In genomic region chr3:53236112-53236841, GRCh38 we compare ENCODE assay signal across 8 cellular contexts. TPM values are rescaled to one million over a fixed set of nuclear protein-coding genes. Genes with fewer than 3 reads are reported as not detected.
DNase-seq lines count a peak whose midpoint lies in the region; ATAC-seq, FAIRE-seq and TF ChIP-seq lines count a peak whose summit lies in the region.

No MANE protein-coding gene starts in this region.

- H3K27me3 ChIP-seq in K562 (ENCODE audit: control insufficient read depth in 2 of 2, insufficient read depth in 2 of 2, low read length in 2 of 2) (no peaks in the 10 kb centered on the region), iPS-18a (ENCODE audit: control insufficient read depth, insufficient read depth, low read length) (no peaks in the 10 kb centered on the region)

- peak; percentile 87 for FAIRE-seq in K562 (lab: Jason Lieb, UNC)

- H3K4me3 ChIP-seq in K562 = no peak overlapping the region
- no peak overlapping the region for H3K4me3 ChIP-seq in iPS-18a (ENCODE audit: low read length)

- POLR2A ChIA-PET in K562 (lab: Yijun Ruan, JAX) = interaction anchor here (0.5 to 2.2 kb wide), 6 partner anchors 10 to 121 kb away, joined by 3 to 9 read pairs (median 4); no protein-coding TSS in a partner anchor

- DNase-seq in CMK (ENCODE audit: low read depth) = peak; percentile 76
- peak; percentile 67 for DNase-seq in MV-4-11 (lab: John Stamatoyannopoulos, UW)
- peak; percentile 50 to 76 (median 65) for DNase-seq in K562 (ENCODE audit: extremely low read depth in 1 of 4, low spot score in 3 of 4)
- peak; percentile 77 for DNase-seq in smooth muscle cell of the brain vasculature (ENCODE audit: low read depth, low spot score)
- no peak for DNase-seq in activated CD4-positive, CD25-positive, alpha-beta regulatory T cell (lab: John Stamatoyannopoulos, UW)

- no peak overlapping the region for H2AFZ ChIP-seq in K562 (ENCODE audit: low read depth, low read length)

- no peaks in the 10 kb centered on the region for H3K9me3 ChIP-seq in K562 (replicated peaks; ENCODE audit: control insufficient read depth, insufficient read depth, low read depth, low read length)
- H3K9me3 ChIP-seq in iPS-18a (ENCODE audit: control insufficient read depth, low read depth, low read length) = no peaks in the 10 kb centered on the region

- H3K9ac ChIP-seq in K562 (ENCODE audit: insufficient read depth in 1 of 2, low read depth in 2 of 2, low read length in 2 of 2) (peak overlapping the region; percentile 41 to 85; a peak in 3 of 4 replicates), iPS-18a (ENCODE audit: low read length) (no peak overlapping the region)

- peaks cover under 1% of the 10 kb centered on the region; the same call in 2 of the 3 replicates for H3K79me2 ChIP-seq in K562 (ENCODE audit: control insufficient read depth, insufficient read depth, low read length)

- no peak for TF ChIP-seq CTCF in K562 (IDR thresholded peaks at IDR 0.05 in 2 of 3, conservative IDR thresholded peaks at IDR 0.05 in 1 of 3; ENCODE audit: insufficient read depth in 2 of 3, low read depth in 1 of 3, low read length in 3 of 3)

- in situ Hi-C loops in K562 (cut with MboI) = no loop called here

- 0 out of 2 replicates have a peak overlapping the region, but pooled peaks have one; percentile 32 for H3K4me2 ChIP-seq in K562 (ENCODE audit: insufficient read depth, low read length)

- H3K36me3 ChIP-seq in K562 (ENCODE audit: control insufficient read depth, insufficient read depth, low read length) (peaks cover 95% of the 10 kb centered on the region), iPS-18a (ENCODE audit: control insufficient read depth, low read depth, low read length) (peaks cover 92% of the 10 kb centered on the region)

- no peak for TF ChIP-seq RAD21 in K562 (CRISPR knock-in tag; conservative IDR thresholded peaks at IDR 0.05 in 1 of 2, IDR thresholded peaks at IDR 0.05 in 1 of 2)

- intact Hi-C loops in K562 (cut with micrococcal nuclease) = no loop called here

- H3K9me1 ChIP-seq in K562 (ENCODE audit: control insufficient read depth, insufficient read depth, low read length) = no peaks in the 10 kb centered on the region

- TF ChIP-seq EP300 in K562 (IDR thresholded peaks at IDR 0.05; ENCODE audit: low read length) = peak; percentile 34; the same call in 1 of the 2 replicates

- peak; percentile 92 for ATAC-seq in K562
- no peak for ATAC-seq in GM19351 (IDR thresholded peaks at IDR 0.05; ENCODE audit: unreplicated experiment)
- no peak for ATAC-seq in GM21526 (IDR thresholded peaks at IDR 0.05; ENCODE audit: low FRiP score, unreplicated experiment)

- CTCF ChIA-PET in K562 (lab: Yijun Ruan, JAX; ENCODE audit: low intra/inter-chr PET ratio) = no interaction called here

- no peak for TF ChIP-seq POLR2A in K562 (conservative IDR thresholded peaks at IDR 0.05)

- WGBS in K562 (ENCODE audit: insufficient coverage, low coverage, missing lambda C conversion rate) = 50% methylated on average over 7 of the region's 9 CpGs

- H4K20me1 ChIP-seq in K562 (replicated peaks; ENCODE audit: control insufficient read depth, insufficient read depth, low read length) = no peaks in the 10 kb centered on the region

- H3K4me1 ChIP-seq in K562 (replicated peaks in 1 of 2; ENCODE audit: control insufficient read depth in 2 of 2, insufficient read depth in 2 of 2, low read length in 2 of 2) (peaks cover 12 to 19% of the 10 kb centered on the region in 2 experiments), iPS-18a (ENCODE audit: control insufficient read depth, low read depth, low read length) (no peaks in the 10 kb centered on the region)

- peak overlapping the region; percentile 86; the same call in 2 of the 3 replicates for H3K27ac ChIP-seq in K562 (ENCODE audit: extremely low read depth, low read depth, low read length)
- H3K27ac ChIP-seq in iPS-18a (ENCODE audit: low read length) = peak overlapping the region; percentile 51

- BruUV-seq in K562 (replicated peaks; lab: Mats Ljungman, UMichigan) = no TSS peak

TF ChIP-seq in K562, 482 proteins besides CTCF, POLR2A, EP300 and RAD21 (continues in another document):
- no peak for TF ChIP-seq HNRNPH1 (optimal IDR thresholded peaks at IDR 0.05; ENCODE audit: low read depth, low read length)
- no peak for TF ChIP-seq GABPB2 (CRISPR knock-in tag; conservative IDR thresholded peaks at IDR 0.05)
- TF ChIP-seq POLR2B (IDR thresholded peaks at IDR 0.05; ENCODE audit: low read depth, partially characterized antibody) = no peak
- TF ChIP-seq MNT (conservative IDR thresholded peaks at IDR 0.05) = no peak
- TF ChIP-seq PCBP2 (IDR thresholded peaks at IDR 0.05; ENCODE audit: low read depth, low read length, poor library complexity, severe bottlenecking) = no peak
- no peak for TF ChIP-seq TFE3 (CRISPR knock-in tag; IDR thresholded peaks at IDR 0.05)
- TF ChIP-seq ZNF766 (CRISPR knock-in tag; conservative IDR thresholded peaks at IDR 0.05) = peak; percentile 60
- no peak for TF ChIP-seq FOS (IDR thresholded peaks at IDR 0.05; ENCODE audit: extremely low read depth, insufficient read length)
- TF ChIP-seq PHF20 (IDR thresholded peaks at IDR 0.05; ENCODE audit: partially characterized antibody) = no peak
- TF ChIP-seq WHSC1 (IDR thresholded peaks at IDR 0.05; ENCODE audit: low read length) = no peak
- TF ChIP-seq ZNF174 (CRISPR knock-in tag; IDR thresholded peaks at IDR 0.05) = no peak
- no peak for TF ChIP-seq RCOR1 (IDR thresholded peaks at IDR 0.05; ENCODE audit: borderline replicate concordance in 1 of 2, low read depth in 2 of 2, low read length in 2 of 2)
- TF ChIP-seq GTF2B (IDR thresholded peaks at IDR 0.05; ENCODE audit: extremely low read depth, insufficient read length) = no peak
- TF ChIP-seq TGIF2 (CRISPR knock-in tag; IDR thresholded peaks at IDR 0.05) = no peak
- TF ChIP-seq HDAC2 (IDR thresholded peaks at IDR 0.05) = no peak
- TF ChIP-seq DDX20 (tag; IDR thresholded peaks at IDR 0.05; ENCODE audit: low read depth) = no peak
- TF ChIP-seq SNIP1 (IDR thresholded peaks at IDR 0.05; ENCODE audit: low read depth) = no peak
- TF ChIP-seq SRSF3 (IDR thresholded peaks at IDR 0.05; ENCODE audit: insufficient read depth, low read length) = no peak
- no peak for TF ChIP-seq FOXK1 (CRISPR knock-in tag; IDR thresholded peaks at IDR 0.05; ENCODE audit: borderline replicate concordance)

RNA-seq across cellular contexts. Expression of gene TKT, which starts 19.5 kb away (rescaled TPM):
- total RNA-seq in K562 (2011; cell fraction: chromatin; rRNA removed; ENCODE audit: low replicate concordance) = 73.0 and 172 TPM in 2 replicates
- total RNA-seq in K562 (2011; cell fraction: nucleolus; rRNA removed) = 134 and 158 TPM in 2 replicates
- total RNA-seq in K562 (2011; cell fraction: nucleoplasm; rRNA removed) = 104 and 119 TPM in 2 replicates
- 288 and 355 TPM in 2 replicates for total RNA-seq in K562 (2014; rRNA removed)
- 88.1 and 108 TPM in 2 replicates for total RNA-seq in K562 (2014; rRNA removed; fragmentation: Illumina TruSeq; extraction: Trizol)
- total RNA-seq in K562 (2015; rRNA removed; fragmentation: Illumina TruSeq; extraction: Trizol) = 187 and 191 TPM in 2 replicates
- 401 and 410 TPM in 2 replicates for total RNA-seq in K562 (2021)
- 70.1 and 173 TPM in 2 replicates for polyA plus RNA-seq in K562 (2011; rRNA removed)
- polyA plus RNA-seq in K562 (2011; cell fraction: cytosol; rRNA removed) = 89.6 and 124 TPM in 2 replicates
- 101 and 154 TPM in 2 replicates for polyA plus RNA-seq in K562 (2011; cell fraction: nucleus; rRNA removed)
- 282 and 441 TPM in 2 replicates for polyA plus RNA-seq in K562 (2012)
- 250 and 316 TPM in 2 replicates for polyA plus RNA-seq in K562 (2014; fragmentation: Illumina TruSeq; extraction: Trizol)
- polyA plus RNA-seq in K562 (2014; fragmentation: Nextera tagmentation; extraction: Ambion mirVana) = 100 to 1,000 TPM in 1 of 2 experiments, 10 to 100 TPM in 1; 58.1 to 107 TPM
- polyA plus RNA-seq in K562 (2014; rRNA removed) = 226 and 263 TPM in 2 replicates
- polyA minus RNA-seq in K562 (2011; rRNA and poly(A)+ RNA removed) = 52.4 and 66.2 TPM in 2 replicates
- polyA minus RNA-seq in K562 (2011; cell fraction: cytosol; rRNA and poly(A)+ RNA removed) = 125 and 206 TPM in 2 replicates
- 45.1 and 56.1 TPM in 2 replicates for polyA minus RNA-seq in K562 (2011; cell fraction: nucleus; rRNA and poly(A)+ RNA removed)

Comparison
In these comparisons a context has a peak if more than half of its experiments do, and no peak if none do; other contexts are left out.
1. DNase-seq: peak in CMK (single experiment), MV-4-11 (single experiment), K562 (4 of 4) and smooth muscle cell of the brain vasculature (single experiment); none in activated CD4-positive, CD25-positive, alpha-beta regulatory T cell (0 of 4).